14 cellular contexts compared by ENCODE assay signal in genomic region chr16:1154291-1154886, GRCh38. TPM values are rescaled to one million over a fixed set of nuclear protein-coding genes. Genes with fewer than 3 reads are reported as not detected.
DNase-seq lines count a peak whose midpoint lies in the region; ATAC-seq and TF ChIP-seq lines count a peak whose summit lies in the region.
"Had no signal": no experiment of that assay in that cellular context is flagged by ENCODE, and none has a peak within 500 bp of the region (broad histone marks: within the 10 kb centered on the region; RNA-seq: fewer than 3 reads in every experiment).

No MANE protein-coding gene starts in this region.

- H3K36me3 ChIP-seq in endodermal cell (ENCODE audit: control insufficient read depth, insufficient read depth, low read length) (no peaks in the 10 kb centered on the region), mucosa of rectum (ENCODE audit: control insufficient read depth in 2 of 2, insufficient read depth in 2 of 2, low read length in 2 of 2) (no peaks in the 10 kb centered on the region), transverse colon (no peaks in the 10 kb centered on the region)

- H3K27me3 ChIP-seq in endodermal cell (ENCODE audit: control insufficient read depth, insufficient read depth, low read length, poor library complexity, severe bottlenecking) (no peaks in the 10 kb centered on the region), mucosa of rectum (ENCODE audit: control insufficient read depth in 2 of 2, insufficient read depth in 2 of 2, low read length in 2 of 2) (peaks cover 14 to 29% of the 10 kb centered on the region in 2 donors), transverse colon (peaks cover 80% of the 10 kb centered on the region)

- H3K27ac ChIP-seq in endodermal cell (ENCODE audit: low read depth, low read length), result no peak overlapping the region
- peak overlapping the region; percentile 31 to 72 for H3K27ac ChIP-seq in mucosa of rectum (ENCODE audit: low read depth in 2 of 2, low read length in 2 of 2)
- H3K27ac ChIP-seq in transverse colon, result peak overlapping the region; percentile 76 to 92 (median 84)

- WGBS in endodermal cell (ENCODE audit: insufficient coverage in 1 of 2, insufficient read length in 1 of 2), 2 experiments, result 50 to 72% methylated on average over 13 to 28 of the region's 31 CpGs
- WGBS in transverse colon (ENCODE audit: low coverage in 1 of 2), 2 donors, result 24% methylated on average over 5 to 30 of the region's 31 CpGs

- H3K9me3 Mint-ChIP-seq in endodermal cell, result no peaks in the 10 kb centered on the region
- H3K9me3 Mint-ChIP-seq: dendritic cell treated with granulocyte-macrophage colony-stimulating factor and Interleukin-4, amounts not matched to agents 40 ng/mL and 50 ng/mL, for 4 days; IgD-negative memory B cell had no signal

- H3K9ac ChIP-seq in endodermal cell (ENCODE audit: extremely low read depth, low read length, poor library complexity, severe bottlenecking), result peak overlapping the region; percentile 25
- H3K9ac ChIP-seq in mucosa of rectum (ENCODE audit: low read depth in 1 of 2, low read length in 2 of 2), result no peak overlapping the region

- DNase-seq in activated T-cell treated with anti-CD3 and anti-CD28 coated beads, Interleukin-2, amount 50 U/mL, for 1 hour, result peak; percentile 25
- DNase-seq in activated T-cell treated with anti-CD3 and anti-CD28 coated beads for 4 hours (no peak), endodermal cell (no peak), transverse colon (no peak), NCI-H524 treated with DMSO at 0.1 percent for 48 hours (lab: John Stamatoyannopoulos, UW) (no peak), SKM-1 (lab: John Stamatoyannopoulos, UW; ENCODE audit: unreplicated experiment) (no peak)
- DNase-seq: activated CD8-positive, alpha-beta memory T cell treated with anti-CD3 and anti-CD28 coated beads, Interleukin-2, amount 50 U/mL, for 4 hours; left cardiac atrium; stimulated activated CD4-positive, alpha-beta T cell treated with anti-CD3 and anti-CD28 coated beads, Interleukin-2, amount 100 ng/mL, for 24 hours; T-helper 1 cell had no signal

- intact Hi-C loops in transverse colon (cut with DNase I; ENCODE audit: low total_unique reads), result no loop called here

- H3K4me3 Mint-ChIP-seq in endodermal cell, result peak overlapping the region; percentile 53
- H3K4me3 Mint-ChIP-seq: dendritic cell treated with granulocyte-macrophage colony-stimulating factor and Interleukin-4, amounts not matched to agents 40 ng/mL and 50 ng/mL, for 4 days had no signal

- TF ChIP-seq CTCF in endodermal cell (conservative IDR thresholded peaks at IDR 0.05), result no peak
- no peak for TF ChIP-seq CTCF in transverse colon (IDR thresholded peaks at IDR 0.05)

- H3K4me3 ChIP-seq in endodermal cell (ENCODE audit: low read length) (peak overlapping the region; percentile 73), mucosa of rectum (ENCODE audit: low read length in 2 of 2) (peak overlapping the region in 1 of 2 donors; percentile 44), transverse colon (peak overlapping the region; percentile 9 to 49 (median 48))

- H3K27ac Mint-ChIP-seq in endodermal cell, result no peak overlapping the region
- H3K27ac Mint-ChIP-seq: dendritic cell treated with granulocyte-macrophage colony-stimulating factor and Interleukin-4, amounts not matched to agents 40 ng/mL and 50 ng/mL, for 4 days; IgD-negative memory B cell had no signal

- H3K4me1 ChIP-seq in endodermal cell (ENCODE audit: control insufficient read depth, insufficient read depth, low read length) (no peaks in the 10 kb centered on the region), mucosa of rectum (ENCODE audit: control insufficient read depth in 2 of 2, insufficient read depth in 2 of 2, low read length in 2 of 2) (peaks cover 5 to 9% of the 10 kb centered on the region in 2 donors), transverse colon (peaks cover 10 to 46% (median 26%) of the 10 kb centered on the region in 4 donors)

- ATAC-seq in GM21723 (IDR thresholded peaks at IDR 0.05; ENCODE audit: unreplicated experiment), result no peak

- H3K27me3 Mint-ChIP-seq in endodermal cell (ENCODE audit: insufficient read depth), result peaks cover 2% of the 10 kb centered on the region

- peaks cover 4% of the 10 kb centered on the region for H3K4me1 Mint-ChIP-seq in endodermal cell
- H3K4me1 Mint-ChIP-seq: IgD-negative memory B cell had no signal

- H3K9me3 ChIP-seq in endodermal cell (ENCODE audit: control insufficient read depth, low read length) (no peaks in the 10 kb centered on the region), mucosa of rectum (ENCODE audit: control insufficient read depth in 2 of 2, low read length in 2 of 2) (no peaks in the 10 kb centered on the region), transverse colon (no peaks in the 10 kb centered on the region)

- TF ChIP-seq EP300 in transverse colon (IDR thresholded peaks at IDR 0.05; ENCODE audit: low read depth), result no peak

- H3K36me3 Mint-ChIP-seq in endodermal cell (ENCODE audit: low read depth), result no peaks in the 10 kb centered on the region
- H3K36me3 Mint-ChIP-seq: IgD-negative memory B cell had no signal

- peak; percentile 11 for TF ChIP-seq POLR2A in transverse colon (IDR thresholded peaks at IDR 0.05)

- in situ Hi-C loops in transverse colon (cut with MboI; ENCODE audit: low pct_ligation_motif_present in 1 of 4, low pct_unique_long_range_greater_than_20kb in 1 of 4, low sequenced_read_pairs in 3 of 4), result no loop called here

RNA-seq across cellular contexts. Expression of gene CACNA1H, which starts 1.5 kb away (rescaled TPM):
- total RNA-seq in endodermal cell, result 10 to 100 TPM; 31.6 to 45.0 TPM
- polyA plus RNA-seq in endodermal cell (2013, experiment 1 of 2), result 33.4 TPM
- 30.0 TPM for polyA plus RNA-seq in endodermal cell (2013, experiment 2 of 2)
- total RNA-seq in transverse colon, result 10 to 100 TPM; 17.0 to 63.6 (median 39.5) TPM
- polyA plus RNA-seq: IgD-negative memory B cell had no signal

RNA-seq across cellular contexts. Expression of gene C1QTNF8, which starts 58.3 kb away (rescaled TPM):
- under 1 TPM; 0.15 to 0.20 TPM for total RNA-seq in endodermal cell
- polyA plus RNA-seq in endodermal cell (2013, experiment 1 of 2), result not detected
- not detected for polyA plus RNA-seq in endodermal cell (2013, experiment 2 of 2)
- total RNA-seq in transverse colon, result not detected
- total RNA-seq: left cardiac atrium had no signal
- polyA plus RNA-seq: IgD-negative memory B cell had no signal
